12 cellular contexts compared by ENCODE assay signal in genomic region chr5:93602261-93603149, GRCh38. TPM values are rescaled to one million over a fixed set of nuclear protein-coding genes. Genes with fewer than 3 reads are reported as not detected.
DNase-seq lines count a peak whose midpoint lies in the region; ATAC-seq, FAIRE-seq and TF ChIP-seq lines count a peak whose summit lies in the region.
"Had no signal": no experiment of that assay in that cellular context is flagged by ENCODE, and none has a peak within 500 bp of the region (broad histone marks: within the 10 kb centered on the region; RNA-seq: fewer than 3 reads in every experiment).

No MANE protein-coding gene starts in this region.

- TF ChIP-seq CTCF in GM12878 (IDR thresholded peaks at IDR 0.05 in 2 of 3, conservative IDR thresholded peaks at IDR 0.05 in 1 of 3; ENCODE audit: control insufficient read depth in 2 of 3, extremely low read depth in 1 of 3, insufficient read depth in 1 of 3, low read depth in 3 of 3, low read length in 3 of 3) (no peak), vagina (IDR thresholded peaks at IDR 0.05) (no peak), omental fat pad (IDR thresholded peaks at IDR 0.05) (no peak), osteocyte (IDR thresholded peaks at IDR 0.05) (no peak)

- no peak overlapping the region for H3K4me3 Mint-ChIP-seq in osteocyte (ENCODE audit: unreplicated experiment)
- H3K4me3 Mint-ChIP-seq: brain had no signal

- in situ Hi-C loops in GM12878 (cut with MboI), result no loop called here

- RAD21 ChIA-PET in GM12878 (lab: Charles Lee; ENCODE audit: unreplicated experiment), result no interaction called here

- no peak for TF ChIP-seq EP300 in GM12878 (IDR thresholded peaks at IDR 0.05; ENCODE audit: borderline replicate concordance in 1 of 2, control insufficient read depth in 1 of 2, low read depth in 2 of 2, low read length in 2 of 2)

- H3K4me3 ChIP-seq in GM12878 (no peak overlapping the region), vagina (peak overlapping the region; percentile 33 to 35)
- H3K4me3 ChIP-seq: pancreas had no signal

- DNase-seq in left cardiac atrium (no peak), cardiac septum (ENCODE audit: low spot score) (no peak), GM12878 (ENCODE audit: low read depth, low spot score) (no peak), left kidney (ENCODE audit: low read depth, low spot score) (peak; percentile 76), vagina (ENCODE audit: extremely low spot score in 2 of 2) (no peak), omental fat pad (ENCODE audit: low spot score) (no peak), SKM-1 (lab: John Stamatoyannopoulos, UW; ENCODE audit: unreplicated experiment) (no peak), osteocyte (ENCODE audit: extremely low spot score, unreplicated experiment) (no peak)
- DNase-seq: NCI-H1436 treated with DMSO at 0.1 percent for 48 hours had no signal

- H3K36me3 ChIP-seq in GM12878 (ENCODE audit: control insufficient read depth in 2 of 2, insufficient read depth in 2 of 2, low read length in 1 of 2) (no peaks in the 10 kb centered on the region), vagina (no peaks in the 10 kb centered on the region)
- H3K36me3 ChIP-seq: pancreas had no signal

- H3K27me3 Mint-ChIP-seq in osteocyte (ENCODE audit: unreplicated experiment), result no peaks in the 10 kb centered on the region

- H4K20me1 ChIP-seq in GM12878 (ENCODE audit: control insufficient read depth, insufficient read depth), result no peaks in the 10 kb centered on the region

- H3K27ac ChIP-seq in GM12878 (ENCODE audit: control insufficient read depth, insufficient read depth) (no peak overlapping the region), vagina (peak overlapping the region; percentile 77)
- H3K27ac ChIP-seq: pancreas had no signal

- WGBS in GM12878 (ENCODE audit: insufficient coverage, insufficient replicate concordance, low lambda C conversion rate, missing lambda C conversion rate), result 52% methylated on average over 38 of the region's 38 CpGs

- FAIRE-seq in GM12878 (lab: Jason Lieb, UNC), result no peak
- FAIRE-seq: pancreas had no signal

- H3K9me3 ChIP-seq in GM12878 (replicated peaks; ENCODE audit: control insufficient read depth, insufficient read depth, low read length) (no peaks in the 10 kb centered on the region), vagina (no peaks in the 10 kb centered on the region)
- H3K9me3 ChIP-seq: pancreas had no signal

- ATAC-seq in left cardiac atrium (peak; percentile 14 to 42), GM12878 (no peak), omental fat pad (ENCODE audit: low FRiP score) (no peak)
- ATAC-seq: pancreas had no signal

- no peak overlapping the region for H3K27ac Mint-ChIP-seq in osteocyte (ENCODE audit: unreplicated experiment)
- H3K27ac Mint-ChIP-seq: brain had no signal

- peaks cover 8 to 26% of the 10 kb centered on the region in 2 experiments for H3K27me3 ChIP-seq in GM12878 (replicated peaks in 1 of 2; ENCODE audit: control insufficient read depth in 2 of 2, insufficient read depth in 2 of 2, low read length in 1 of 2)
- no peaks in the 10 kb centered on the region for H3K27me3 ChIP-seq in vagina

- peaks cover 48% of the 10 kb centered on the region for H3K4me1 Mint-ChIP-seq in osteocyte (ENCODE audit: unreplicated experiment)

- H3K4me1 ChIP-seq in GM12878 (ENCODE audit: control insufficient read depth, insufficient read depth, low read length) (0 out of 2 replicates have a peak, but pooled peaks cover 2% of the 10 kb centered on the region), vagina (peaks cover 18% of the 10 kb centered on the region)
- H3K4me1 ChIP-seq: pancreas had no signal

- H3K79me2 ChIP-seq in GM12878 (ENCODE audit: control insufficient read depth, insufficient read depth, low read length), result no peaks in the 10 kb centered on the region

- no TSS peak for BruUV-seq in GM12878 (replicated peaks; lab: Mats Ljungman, UMichigan)

- CTCF ChIA-PET in GM12878 (lab: Yijun Ruan, JAX), result interaction anchor here (0.9 to 1.4 kb wide), 4 partner anchors 20 to 199 kb away, joined by 3 to 6 read pairs (median 4); partner anchors contain the start of gene NR2F1

- intact Hi-C loops in left cardiac atrium (cut with DNase I), result no loop called here
- intact Hi-C loops in cardiac septum (cut with DNase I), result no loop called here
- intact Hi-C loops in GM12878 (cut with micrococcal nuclease; ENCODE audit: unreplicated experiment), result no loop called here
- intact Hi-C loops in vagina (cut with DNase I), result no loop called here

- no peak for TF ChIP-seq RAD21 in GM12878 (IDR thresholded peaks at IDR 0.05; ENCODE audit: insufficient read depth, low read depth, low read length)

- TF ChIP-seq POLR2A in GM12878 (IDR thresholded peaks at IDR 0.05; ENCODE audit: low read depth, low read length), result no peak
- no peak for TF ChIP-seq POLR2A in vagina (IDR thresholded peaks at IDR 0.05)

- H3K9ac ChIP-seq in GM12878 (ENCODE audit: control insufficient read depth, insufficient read depth, low read length), result no peak overlapping the region

- POLR2A ChIA-PET in GM12878 (lab: Charles Lee), result no interaction called here

- no peaks in the 10 kb centered on the region for H3K36me3 Mint-ChIP-seq in osteocyte (ENCODE audit: unreplicated experiment)
- H3K36me3 Mint-ChIP-seq: brain had no signal

- H3K4me2 ChIP-seq in GM12878 (ENCODE audit: control insufficient read depth, insufficient read depth), result no peak overlapping the region

- H3K9me3 Mint-ChIP-seq in osteocyte (ENCODE audit: unreplicated experiment), result no peaks in the 10 kb centered on the region
- H3K9me3 Mint-ChIP-seq: brain had no signal

- SMC1A ChIA-PET in GM12878 (lab: Charles Lee; ENCODE audit: uncharacterized antibody, unreplicated experiment), result interaction anchor here (0.7 to 1.2 kb wide), 3 partner anchors 10 to 199 kb away, joined by 3 to 5 read pairs (median 3); no protein-coding TSS in a partner anchor

- H2AFZ ChIP-seq in GM12878 (ENCODE audit: control insufficient read depth, low read depth, low read length), result no peak overlapping the region

TF ChIP-seq in GM12878, 131 proteins besides CTCF, POLR2A, EP300 and RAD21:
- TF ChIP-seq EGR1 (IDR thresholded peaks at IDR 0.05; ENCODE audit: borderline replicate concordance in 1 of 2, low read depth in 2 of 2, low read length in 2 of 2), result no peak
- TF ChIP-seq EZH2 (IDR thresholded peaks at IDR 0.05; ENCODE audit: borderline replicate concordance, control insufficient read depth, low read depth, low read length), result 0 out of 2 replicates have a peak, but pooled peaks have one; percentile 2

RNA-seq across cellular contexts. Expression of gene NR2F1, which starts 19.5 kb away (rescaled TPM):
- 10 to 100 TPM; 17.9 to 41.8 TPM for total RNA-seq in left cardiac atrium
- 0.73 TPM for total RNA-seq in cardiac septum
- total RNA-seq in GM12878 (2013; cell fraction: nucleolus; rRNA removed), result not detected in 2 replicates
- total RNA-seq in GM12878 (2014; rRNA removed), result 0.22 and 0.79 TPM in 2 replicates
- not detected in 2 replicates for total RNA-seq in GM12878 (2014; rRNA removed; fragmentation: Illumina TruSeq; extraction: Trizol)
- total RNA-seq in GM12878 (2021), result 0.32 and 0.36 TPM in 2 replicates
- not detected for polyA plus RNA-seq in GM12878 (2011; ENCODE audit: low read depth)
- 0.06 TPM in 1 of 2 replicates, not detected in the other for polyA plus RNA-seq in GM12878 (2011; rRNA removed)
- 0.09 and 0.10 TPM in 2 replicates for polyA plus RNA-seq in GM12878 (2011; cell fraction: cytosol; rRNA removed)
- 0.25 and 0.28 TPM in 2 replicates for polyA plus RNA-seq in GM12878 (2011; cell fraction: nucleus; rRNA removed)
- not detected in 2 replicates for polyA plus RNA-seq in GM12878 (2012)
- polyA plus RNA-seq in GM12878 (2014; fragmentation: Illumina TruSeq; extraction: Trizol), result not detected in 2 replicates
- under 1 TPM in 1 of 2 experiments, not detected in 1; 0.04 TPM for polyA plus RNA-seq in GM12878 (2014; fragmentation: Nextera tagmentation; extraction: Ambion mirVana)
- not detected in 2 replicates for polyA plus RNA-seq in GM12878 (2014; rRNA removed)
- polyA plus RNA-seq in GM12878 (2016; fragmentation: Nextera tagmentation; extraction: Ambion mirVana), result not detected
- polyA minus RNA-seq in GM12878 (2011; rRNA and poly(A)+ RNA removed), result 0.10 TPM in 1 of 2 replicates, not detected in the other
- polyA minus RNA-seq in GM12878 (2011; cell fraction: cytosol; rRNA and poly(A)+ RNA removed), result 0.94 and 1.1 TPM in 2 replicates
- 0.38 TPM in 1 of 2 replicates, not detected in the other for polyA minus RNA-seq in GM12878 (2011; cell fraction: nucleus; rRNA and poly(A)+ RNA removed)
- 97.2 TPM for total RNA-seq in vagina
- 100 to 1,000 TPM in 1 of 4 donors, 10 to 100 TPM in 3; 15.6 to 117 (median 68.3) TPM for total RNA-seq in omental fat pad
- total RNA-seq in osteocyte, result 189 and 197 TPM in 2 replicates
- total RNA-seq: T-helper 1 cell treated with Interleukin-12 subunit alpha and Interleukin-12 subunit beta and Interleukin-4 antibody, amounts not matched to agents 30 ng/mL and 1 ng/mL, for 36 hours had no signal

RNA-seq across cellular contexts. Expression of gene NR2F1-AS1, which starts 21.5 kb away (rescaled TPM):
- 10 to 100 TPM; 10.5 to 11.9 TPM for total RNA-seq in left cardiac atrium
- 0.89 TPM for total RNA-seq in cardiac septum
- 9.3 and 9.9 TPM in 2 replicates for total RNA-seq in GM12878 (2013; cell fraction: nucleolus; rRNA removed)
- total RNA-seq in GM12878 (2014; rRNA removed), result 0.38 and 0.85 TPM in 2 replicates
- 0.18 and 0.27 TPM in 2 replicates for total RNA-seq in GM12878 (2014; rRNA removed; fragmentation: Illumina TruSeq; extraction: Trizol)
- 0.19 and 0.62 TPM in 2 replicates for total RNA-seq in GM12878 (2021)
- not detected for polyA plus RNA-seq in GM12878 (2011; ENCODE audit: low read depth)
- 0.23 and 0.30 TPM in 2 replicates for polyA plus RNA-seq in GM12878 (2011; rRNA removed)
- 0.10 TPM in 1 of 2 replicates, not detected in the other for polyA plus RNA-seq in GM12878 (2011; cell fraction: cytosol; rRNA removed)
- polyA plus RNA-seq in GM12878 (2011; cell fraction: nucleus; rRNA removed), result 0.19 TPM in 1 of 2 replicates, not detected in the other
- polyA plus RNA-seq in GM12878 (2012), result 0.27 TPM in 1 of 2 replicates, not detected in the other
- 0.18 TPM in 1 of 2 replicates, not detected in the other for polyA plus RNA-seq in GM12878 (2014; fragmentation: Illumina TruSeq; extraction: Trizol)
- under 1 TPM; 0.26 to 0.31 TPM for polyA plus RNA-seq in GM12878 (2014; fragmentation: Nextera tagmentation; extraction: Ambion mirVana)
- 0.11 and 0.27 TPM in 2 replicates for polyA plus RNA-seq in GM12878 (2014; rRNA removed)
- polyA plus RNA-seq in GM12878 (2016; fragmentation: Nextera tagmentation; extraction: Ambion mirVana), result under 1 TPM; 0.11 to 0.50 TPM
- polyA minus RNA-seq in GM12878 (2011; rRNA and poly(A)+ RNA removed), result 0.07 and 0.21 TPM in 2 replicates
- polyA minus RNA-seq in GM12878 (2011; cell fraction: cytosol; rRNA and poly(A)+ RNA removed), result not detected in 2 replicates
- 0.38 TPM in 1 of 2 replicates, not detected in the other for polyA minus RNA-seq in GM12878 (2011; cell fraction: nucleus; rRNA and poly(A)+ RNA removed)
- total RNA-seq in vagina, result 22.3 TPM
- total RNA-seq in omental fat pad, result 10 to 100 TPM; 17.3 to 31.0 (median 22.9) TPM
- 40.9 and 42.8 TPM in 2 replicates for total RNA-seq in osteocyte
- total RNA-seq: T-helper 1 cell treated with Interleukin-12 subunit alpha and Interleukin-12 subunit beta and Interleukin-4 antibody, amounts not matched to agents 30 ng/mL and 1 ng/mL, for 36 hours had no signal

Comparison
In these comparisons a context has a peak if more than half of its experiments do, and no peak if none do; other contexts are left out.
1. ATAC-seq: peak in left cardiac atrium (2 of 2); none in GM12878 (single experiment) and omental fat pad (single experiment).